Comparison of ENCODE assay signal across 21 cellular contexts in genomic region chr7:66929170-66929569, GRCh38. TPM values are rescaled to one million over a fixed set of nuclear protein-coding genes. Genes with fewer than 3 reads are reported as not detected.
DNase-seq lines count a peak whose midpoint lies in the region; ATAC-seq, FAIRE-seq and TF ChIP-seq lines count a peak whose summit lies in the region.
"Had no signal": no experiment of that assay in that cellular context is flagged by ENCODE, and none has a peak within 500 bp of the region (broad histone marks: within the 10 kb centered on the region; RNA-seq: fewer than 3 reads in every experiment).

No MANE protein-coding gene starts in this region.

- POLR2A ChIA-PET in A549 (lab: Yijun Ruan, JAX), result no interaction called here
- POLR2A ChIA-PET in GM12878 (lab: Charles Lee), result no interaction called here
- POLR2A ChIA-PET in naive thymus-derived CD4-positive, alpha-beta T cell (lab: Charles Lee), result no interaction called here

- no peak overlapping the region for H3K9ac ChIP-seq in GM12878 (ENCODE audit: control insufficient read depth, insufficient read depth, low read length)

- H3K9me3 Mint-ChIP-seq in GM23338, result no peaks in the 10 kb centered on the region
- H3K9me3 Mint-ChIP-seq in naive thymus-derived CD4-positive, alpha-beta T cell, result no peaks in the 10 kb centered on the region
- H3K9me3 Mint-ChIP-seq: CD8-positive, alpha-beta T cell; IgD-negative memory B cell had no signal

- H3K27ac ChIP-seq in A549 (no peak overlapping the region), GM23338 (ENCODE audit: low read depth) (no peak overlapping the region), GM12878 (ENCODE audit: control insufficient read depth, insufficient read depth) (no peak overlapping the region), vagina (no peak overlapping the region), gastrocnemius medialis (no peak overlapping the region)
- no peak overlapping the region for H3K27ac ChIP-seq in naive thymus-derived CD4-positive, alpha-beta T cell (ENCODE audit: low read depth, low read length)
- H3K27ac ChIP-seq: C4-2B had no signal

- no peaks in the 10 kb centered on the region for H3K9me2 ChIP-seq in GM23338 (ENCODE audit: insufficient read depth)

- no peak overlapping the region for H3K27ac Mint-ChIP-seq in GM23338
- peak overlapping the region in 2 of 9 donors; percentile 39 to 48 for H3K27ac Mint-ChIP-seq in naive thymus-derived CD4-positive, alpha-beta T cell
- H3K27ac Mint-ChIP-seq: CD8-positive, alpha-beta T cell had no signal

- H3K4me1 Mint-ChIP-seq in GM23338, result peaks cover 17% of the 10 kb centered on the region
- peaks cover 37 to 90% (median 73%) of the 10 kb centered on the region in 7 donors for H3K4me1 Mint-ChIP-seq in naive thymus-derived CD4-positive, alpha-beta T cell

- SMC1A ChIA-PET in GM12878 (lab: Charles Lee; ENCODE audit: uncharacterized antibody, unreplicated experiment), result no interaction called here

- peaks cover 100% of the 10 kb centered on the region for H3K79me2 ChIP-seq in GM23338 (replicated peaks; ENCODE audit: insufficient read depth)
- peaks cover 69% of the 10 kb centered on the region for H3K79me2 ChIP-seq in GM12878 (ENCODE audit: control insufficient read depth, insufficient read depth, low read length)

- H3K27me3 ChIP-seq in GM23338 (ENCODE audit: insufficient read depth) (no peaks in the 10 kb centered on the region), GM12878 (replicated peaks in 1 of 2; ENCODE audit: control insufficient read depth in 2 of 2, insufficient read depth in 2 of 2, low read length in 1 of 2) (no peaks in the 10 kb centered on the region), vagina (no peaks in the 10 kb centered on the region), gastrocnemius medialis (no peaks in the 10 kb centered on the region)
- H3K27me3 ChIP-seq in naive thymus-derived CD4-positive, alpha-beta T cell (ENCODE audit: control insufficient read depth in 2 of 2, insufficient read depth in 2 of 2, low read length in 2 of 2), result no peaks in the 10 kb centered on the region
- H3K27me3 ChIP-seq: BE2C had no signal

- TF ChIP-seq POLR2A in A549 (IDR thresholded peaks at IDR 0.05; ENCODE audit: low read length) (no peak), GM12878 (IDR thresholded peaks at IDR 0.05; ENCODE audit: low read depth, low read length) (no peak), vagina (IDR thresholded peaks at IDR 0.05) (no peak), gastrocnemius medialis (IDR thresholded peaks at IDR 0.05) (no peak)

- FAIRE-seq in A549 (lab: Jason Lieb, UNC), result no peak
- no peak for FAIRE-seq in GM12878 (lab: Jason Lieb, UNC)
- FAIRE-seq: A204.1, D721Med, G401.6, GM12892 had no signal

- 98% methylated on average over 8 of the region's 8 CpGs for WGBS in A549 (ENCODE audit: missing lambda C conversion rate)
- WGBS in GM12878 (ENCODE audit: insufficient coverage, insufficient replicate concordance, low lambda C conversion rate, missing lambda C conversion rate), result 92% methylated on average over 8 of the region's 8 CpGs

- peaks cover 11% of the 10 kb centered on the region for H3K27me3 Mint-ChIP-seq in GM23338 (ENCODE audit: insufficient read depth, low read depth, poor library complexity)
- no peaks in the 10 kb centered on the region for H3K27me3 Mint-ChIP-seq in naive thymus-derived CD4-positive, alpha-beta T cell
- H3K27me3 Mint-ChIP-seq: IgD-negative memory B cell had no signal

- in situ Hi-C loops in GM12878 (cut with MboI), result no loop called here
- in situ Hi-C loops in gastrocnemius medialis (cut with MboI; ENCODE audit: low sequenced_read_pairs in 4 of 4), result loop anchor here in 1 of 4 donors (10.0 kb wide), 1 partner anchor 84 kb away; no protein-coding TSS in a partner anchor

- no peak overlapping the region for H3K4me3 Mint-ChIP-seq in GM23338
- H3K4me3 Mint-ChIP-seq in naive thymus-derived CD4-positive, alpha-beta T cell, result peak overlapping the region in 7 of 10 donors; percentile 7 to 59 (median 25)
- H3K4me3 Mint-ChIP-seq: CD8-positive, alpha-beta T cell had no signal

- intact Hi-C loops in GM12878 (cut with micrococcal nuclease; ENCODE audit: unreplicated experiment) (loop anchor here (10.0 kb wide), 1 partner anchor 184 kb away; the partner anchor contains the start of gene RABGEF1), vagina (cut with DNase I) (no loop called here), gastrocnemius medialis (cut with DNase I; ENCODE audit: low total_unique reads) (no loop called here)
- intact Hi-C loops in naive thymus-derived CD4-positive, alpha-beta T cell (cut with micrococcal nuclease), result no loop called here

- H3K9me3 ChIP-seq in A549 (no peaks in the 10 kb centered on the region), GM12878 (replicated peaks; ENCODE audit: control insufficient read depth, insufficient read depth, low read length) (no peaks in the 10 kb centered on the region), vagina (no peaks in the 10 kb centered on the region), gastrocnemius medialis (no peaks in the 10 kb centered on the region)
- no peaks in the 10 kb centered on the region for H3K9me3 ChIP-seq in naive thymus-derived CD4-positive, alpha-beta T cell (ENCODE audit: control insufficient read depth in 2 of 3, low read length in 3 of 3)
- H3K9me3 ChIP-seq: BE2C had no signal

- no TSS peak for BruUV-seq in GM12878 (replicated peaks; lab: Mats Ljungman, UMichigan)

- H3K4me2 ChIP-seq in A549, result no peak overlapping the region
- no peak overlapping the region for H3K4me2 ChIP-seq in GM23338
- H3K4me2 ChIP-seq in GM12878 (ENCODE audit: control insufficient read depth, insufficient read depth), result no peak overlapping the region

- 0 out of 2 replicates have a peak, but pooled peaks cover 4% of the 10 kb centered on the region for H3F3A ChIP-seq in GM23338 (replicated peaks; ENCODE audit: low read depth)

- H4K20me1 ChIP-seq in GM23338 (replicated peaks; ENCODE audit: insufficient read depth) (peaks cover 40% of the 10 kb centered on the region), GM12878 (ENCODE audit: control insufficient read depth, insufficient read depth) (0 out of 2 replicates have a peak, but pooled peaks cover 10% of the 10 kb centered on the region)

- no peak for TF ChIP-seq RAD21 in A549 (conservative IDR thresholded peaks at IDR 0.05 in 1 of 2, IDR thresholded peaks at IDR 0.05 in 1 of 2)
- no peak for TF ChIP-seq RAD21 in GM12878 (IDR thresholded peaks at IDR 0.05; ENCODE audit: insufficient read depth, low read depth, low read length)

- TF ChIP-seq CTCF in A549 (IDR thresholded peaks at IDR 0.05), result no peak
- TF ChIP-seq CTCF in GM23338 (conservative IDR thresholded peaks at IDR 0.05; ENCODE audit: low read depth in 2 of 2), result no peak
- TF ChIP-seq CTCF in GM12878 (IDR thresholded peaks at IDR 0.05 in 2 of 3, conservative IDR thresholded peaks at IDR 0.05 in 1 of 3; ENCODE audit: control insufficient read depth in 2 of 3, extremely low read depth in 1 of 3, insufficient read depth in 1 of 3, low read depth in 3 of 3, low read length in 3 of 3), result no peak
- TF ChIP-seq CTCF in vagina (IDR thresholded peaks at IDR 0.05), result no peak
- no peak for TF ChIP-seq CTCF in gastrocnemius medialis (IDR thresholded peaks at IDR 0.05 in 4 of 5, conservative IDR thresholded peaks at IDR 0.05 in 1 of 5)

- RAD21 ChIA-PET in GM12878 (lab: Charles Lee; ENCODE audit: unreplicated experiment), result no interaction called here

- no peak overlapping the region for H2AFZ ChIP-seq in GM23338
- H2AFZ ChIP-seq in GM12878 (ENCODE audit: control insufficient read depth, low read depth, low read length), result no peak overlapping the region

- no peak for DNase-seq in A549 (ENCODE audit: low read depth in 1 of 2, low spot score in 1 of 2)
- DNase-seq in GM23338 (ENCODE audit: low spot score), result no peak
- DNase-seq in GM12878 (ENCODE audit: low read depth, low spot score), result no peak
- DNase-seq in naive thymus-derived CD4-positive, alpha-beta T cell, result no peak
- DNase-seq in vagina (ENCODE audit: extremely low spot score in 2 of 2), result no peak
- DNase-seq in gastrocnemius medialis, result no peak
- DNase-seq in effector CD4-positive, alpha-beta T cell, result no peak
- DNase-seq: BE2C; CD8-positive, alpha-beta T cell; COR-L47; DMS153; DMS79 treated with DMSO at 0.1 percent for 48 hours; EL had no signal

- ATAC-seq in A549, result no peak
- ATAC-seq in GM23338, result no peak
- ATAC-seq in GM12878, result no peak
- no peak for ATAC-seq in naive thymus-derived CD4-positive, alpha-beta T cell
- ATAC-seq in gastrocnemius medialis, result no peak
- no peak for ATAC-seq in HG03520 (IDR thresholded peaks at IDR 0.05; ENCODE audit: unreplicated experiment)
- ATAC-seq: CD8-positive, alpha-beta T cell; HCT116 had no signal

- CTCF ChIA-PET in A549 (lab: Yijun Ruan, JAX), result interaction anchor here (1.0 to 1.5 kb wide), 2 partner anchors 15 to 112 kb away, joined by 3 read pairs; no protein-coding TSS in a partner anchor
- CTCF ChIA-PET in GM12878 (lab: Yijun Ruan, JAX), result no interaction called here
- CTCF ChIA-PET in naive thymus-derived CD4-positive, alpha-beta T cell (lab: Charles Lee), result no interaction called here

- H3K36me3 ChIP-seq in GM23338 (ENCODE audit: insufficient read depth), result no peaks in the 10 kb centered on the region
- H3K36me3 ChIP-seq in GM12878 (ENCODE audit: control insufficient read depth in 2 of 2, insufficient read depth in 2 of 2, low read length in 1 of 2), result peaks cover 0 to 5% of the 10 kb centered on the region in 2 experiments
- peaks cover 0 to 4% (median 0%) of the 10 kb centered on the region in 3 experiments for H3K36me3 ChIP-seq in naive thymus-derived CD4-positive, alpha-beta T cell (ENCODE audit: control insufficient read depth in 2 of 3, insufficient read depth in 3 of 3, low read length in 3 of 3)
- no peaks in the 10 kb centered on the region for H3K36me3 ChIP-seq in vagina
- no peaks in the 10 kb centered on the region for H3K36me3 ChIP-seq in gastrocnemius medialis

- H3K4me3 ChIP-seq in A549 (no peak overlapping the region), GM23338 (no peak overlapping the region), GM12878 (no peak overlapping the region), vagina (no peak overlapping the region), gastrocnemius medialis (no peak overlapping the region)
- no peak overlapping the region for H3K4me3 ChIP-seq in naive thymus-derived CD4-positive, alpha-beta T cell (ENCODE audit: low read length)

- H3K4me1 ChIP-seq in A549 (no peaks in the 10 kb centered on the region; the same call in 2 of the 3 replicates), GM23338 (ENCODE audit: insufficient read depth) (peaks cover 8% of the 10 kb centered on the region; the same call in 1 of the 2 replicates), GM12878 (ENCODE audit: control insufficient read depth, insufficient read depth, low read length) (no peaks in the 10 kb centered on the region), vagina (peaks cover 72% of the 10 kb centered on the region), gastrocnemius medialis (peaks cover 17 to 30% of the 10 kb centered on the region in 2 donors)
- H3K4me1 ChIP-seq in naive thymus-derived CD4-positive, alpha-beta T cell (ENCODE audit: control insufficient read depth in 2 of 2, insufficient read depth in 2 of 2, low read length in 2 of 2), result peaks cover 4 to 33% of the 10 kb centered on the region in 2 donors
- H3K4me1 ChIP-seq: BE2C had no signal

- no peak for TF ChIP-seq EP300 in A549 (IDR thresholded peaks at IDR 0.05)
- TF ChIP-seq EP300 in GM12878 (IDR thresholded peaks at IDR 0.05; ENCODE audit: borderline replicate concordance in 1 of 2, control insufficient read depth in 1 of 2, low read depth in 2 of 2, low read length in 2 of 2), result no peak

- peaks cover 9% of the 10 kb centered on the region for H3K36me3 Mint-ChIP-seq in GM23338 (ENCODE audit: low read depth)
- peaks cover 0 to 34% (median 18%) of the 10 kb centered on the region in 5 donors for H3K36me3 Mint-ChIP-seq in naive thymus-derived CD4-positive, alpha-beta T cell

RNA-seq across cellular contexts. Expression of gene TMEM248, which starts 8.1 kb away (rescaled TPM):
- polyA plus RNA-seq in A549 (2011; rRNA removed), result 128 and 139 TPM in 2 replicates
- 169 and 196 TPM in 2 replicates for polyA plus RNA-seq in A549 (2012; cell fraction: cytosol; rRNA removed)
- polyA plus RNA-seq in A549 (2012; cell fraction: nucleus; rRNA removed), result 106 and 138 TPM in 2 replicates
- 53.7 to 57.4 TPM (median 55.3 TPM) in 3 replicates for polyA plus RNA-seq in A549 (2017; fragmentation: RNase III; extraction: RNeasy Plus Mini Kit Qiagen cat#74134 plus additional on column Dnase treatment)
- 304 and 345 TPM in 2 replicates for polyA minus RNA-seq in A549 (2011; rRNA and poly(A)+ RNA removed)
- total RNA-seq in GM23338 (2014; rRNA removed; shearing (Covaris generic)), result 63.5 and 73.7 TPM in 2 replicates
- 35.3 and 40.2 TPM in 2 replicates for polyA plus RNA-seq in GM23338 (2016; fragmentation: Nextera tagmentation; extraction: Ambion mirVana)
- 110 and 138 TPM in 2 replicates for total RNA-seq in GM12878 (2013; cell fraction: nucleolus; rRNA removed)
- 60.8 and 63.7 TPM in 2 replicates for total RNA-seq in GM12878 (2014; rRNA removed)
- total RNA-seq in GM12878 (2014; rRNA removed; fragmentation: Illumina TruSeq; extraction: Trizol), result 43.5 and 45.3 TPM in 2 replicates
- total RNA-seq in GM12878 (2021), result 70.0 and 74.3 TPM in 2 replicates
- polyA plus RNA-seq in GM12878 (2011; ENCODE audit: low read depth), result 23.8 TPM
- polyA plus RNA-seq in GM12878 (2011; rRNA removed), result 49.8 and 93.5 TPM in 2 replicates
- polyA plus RNA-seq in GM12878 (2011; cell fraction: cytosol; rRNA removed), result 136 and 180 TPM in 2 replicates
- 97.3 and 107 TPM in 2 replicates for polyA plus RNA-seq in GM12878 (2011; cell fraction: nucleus; rRNA removed)
- polyA plus RNA-seq in GM12878 (2012), result 39.5 and 41.8 TPM in 2 replicates
- polyA plus RNA-seq in GM12878 (2014; fragmentation: Illumina TruSeq; extraction: Trizol), result 39.0 and 81.5 TPM in 2 replicates
- 10 to 100 TPM in 1 of 2 experiments, 1 to 10 TPM in 1; 6.3 to 10.5 TPM for polyA plus RNA-seq in GM12878 (2014; fragmentation: Nextera tagmentation; extraction: Ambion mirVana)
- polyA plus RNA-seq in GM12878 (2014; rRNA removed), result 58.4 and 69.0 TPM in 2 replicates
- 10 to 100 TPM; 17.4 to 84.9 TPM for polyA plus RNA-seq in GM12878 (2016; fragmentation: Nextera tagmentation; extraction: Ambion mirVana)
- 157 TPM in 2 replicates for polyA minus RNA-seq in GM12878 (2011; rRNA and poly(A)+ RNA removed)
- 40.6 and 52.5 TPM in 2 replicates for polyA minus RNA-seq in GM12878 (2011; cell fraction: cytosol; rRNA and poly(A)+ RNA removed)
- polyA minus RNA-seq in GM12878 (2011; cell fraction: nucleus; rRNA and poly(A)+ RNA removed), result 20.9 and 30.4 TPM in 2 replicates
- total RNA-seq in naive thymus-derived CD4-positive, alpha-beta T cell, result 100 to 1,000 TPM in 1 of 5 experiments, 10 to 100 TPM in 4; 81.0 to 107 (median 91.6) TPM
- 100 to 1,000 TPM; 104 to 106 TPM for polyA plus RNA-seq in naive thymus-derived CD4-positive, alpha-beta T cell
- total RNA-seq in vagina, result 59.7 TPM
- 10 to 100 TPM; 53.2 to 65.9 (median 60.3) TPM for total RNA-seq in gastrocnemius medialis

Comparison
In these comparisons a context has a peak if more than half of its experiments do, and no peak if none do; other contexts are left out.
1. Of the 24 proteins assayed by ChIP-seq in both GM12878 and A549: peak only in GM12878: none; only in A549: none; in both: REST; in neither: 23.